16 cellular contexts compared by ENCODE assay signal in genomic region chr14:78253986-78254385, GRCh38.
DNase-seq lines count a peak whose midpoint lies in the region; ATAC-seq, FAIRE-seq and TF ChIP-seq lines count a peak whose summit lies in the region.
"Had no signal": no experiment of that assay in that cellular context is flagged by ENCODE, and none has a peak within 500 bp of the region (broad histone marks: within the 10 kb centered on the region; RNA-seq: fewer than 3 reads in every experiment).

No MANE protein-coding gene starts in this region.

- H3K27ac ChIP-seq in K562 (ENCODE audit: extremely low read depth, low read depth, low read length) (no peak overlapping the region), osteoblast (ENCODE audit: low read depth, low read length) (no peak overlapping the region), tibial artery (no peak overlapping the region)
- H3K27ac ChIP-seq: PC-9, testis had no signal

- no TSS peak for BruUV-seq in K562 (replicated peaks; lab: Mats Ljungman, UMichigan)

- no peak for TF ChIP-seq EP300 in K562 (IDR thresholded peaks at IDR 0.05; ENCODE audit: low read length)

- intact Hi-C loops in K562 (cut with micrococcal nuclease) (no loop called here), tibial artery (cut with DNase I; ENCODE audit: low total_unique reads) (no loop called here)

- 0% methylated on average over 3 of the region's 3 CpGs for WGBS in K562 (ENCODE audit: insufficient coverage, low coverage, missing lambda C conversion rate)

- H4K20me1 ChIP-seq in K562 (replicated peaks; ENCODE audit: control insufficient read depth, insufficient read depth, low read length): no peaks in the 10 kb centered on the region
- no peaks in the 10 kb centered on the region for H4K20me1 ChIP-seq in osteoblast (ENCODE audit: insufficient read depth, low read length)

- H3K4me1 ChIP-seq in K562 (replicated peaks in 1 of 2; ENCODE audit: control insufficient read depth in 2 of 2, insufficient read depth in 2 of 2, low read length in 2 of 2): no peaks in the 10 kb centered on the region
- peaks cover 4% of the 10 kb centered on the region for H3K4me1 ChIP-seq in osteoblast (ENCODE audit: insufficient read depth, low read length)
- H3K4me1 ChIP-seq in tibial artery: no peaks in the 10 kb centered on the region
- H3K4me1 ChIP-seq: testis had no signal

- TF ChIP-seq POLR2A in K562 (conservative IDR thresholded peaks at IDR 0.05): no peak

- no peaks in the 10 kb centered on the region for H3K9me1 ChIP-seq in K562 (ENCODE audit: control insufficient read depth, insufficient read depth, low read length)

- ATAC-seq in K562 (no peak), HG02623 (IDR thresholded peaks at IDR 0.05; ENCODE audit: unreplicated experiment) (no peak)

- no peak for FAIRE-seq in K562 (lab: Jason Lieb, UNC)
- FAIRE-seq: GM12892, TTC549 had no signal

- no peaks in the 10 kb centered on the region for H3K36me3 ChIP-seq in K562 (ENCODE audit: control insufficient read depth, insufficient read depth, low read length)
- H3K36me3 ChIP-seq in osteoblast (ENCODE audit: insufficient read depth, low read length): no peaks in the 10 kb centered on the region
- no peaks in the 10 kb centered on the region for H3K36me3 ChIP-seq in tibial artery

- CTCF ChIA-PET in K562 (lab: Yijun Ruan, JAX; ENCODE audit: low intra/inter-chr PET ratio): no interaction called here

- DNase-seq in Daoy (ENCODE audit: low read depth): peak; percentile 44
- peak; percentile 0 for DNase-seq in LHCN-M2 (ENCODE audit: low read depth)
- peak in 1 of 4 experiments; percentile 3 for DNase-seq in K562 (ENCODE audit: extremely low read depth in 1 of 4, low spot score in 3 of 4)
- DNase-seq in osteoblast (ENCODE audit: insufficient read length, low spot score, missing footprints): peak; percentile 49
- no peak for DNase-seq in tibial artery
- no peak for DNase-seq in NCI-H1048 (lab: John Stamatoyannopoulos, UW)
- DNase-seq in NCI-H774 (lab: John Stamatoyannopoulos, UW): no peak
- DNase-seq: activated CD8-positive, alpha-beta memory T cell treated with anti-CD3 and anti-CD28 coated beads, Interleukin-2, amount 50 U/mL, for 48 hours; DMS153; KBM-7; PC-9; retina; testis had no signal

- TF ChIP-seq CTCF in K562 (IDR thresholded peaks at IDR 0.05 in 2 of 3, conservative IDR thresholded peaks at IDR 0.05 in 1 of 3; ENCODE audit: insufficient read depth in 2 of 3, low read depth in 1 of 3, low read length in 3 of 3): no peak
- TF ChIP-seq CTCF in osteoblast (IDR thresholded peaks at IDR 0.05; ENCODE audit: extremely low read depth, low read depth, low read length): no peak
- TF ChIP-seq CTCF in tibial artery (IDR thresholded peaks at IDR 0.05): no peak

- no peak for TF ChIP-seq RAD21 in K562 (CRISPR knock-in tag; conservative IDR thresholded peaks at IDR 0.05 in 1 of 2, IDR thresholded peaks at IDR 0.05 in 1 of 2)

- H3K27me3 ChIP-seq in K562 (ENCODE audit: control insufficient read depth in 2 of 2, insufficient read depth in 2 of 2, low read length in 2 of 2): no peaks in the 10 kb centered on the region; a peak in 1 of 5 replicates
- no peaks in the 10 kb centered on the region for H3K27me3 ChIP-seq in osteoblast (ENCODE audit: insufficient read depth, low read length)
- H3K27me3 ChIP-seq in tibial artery: no peaks in the 10 kb centered on the region
- H3K27me3 ChIP-seq: testis had no signal

- H3K4me2 ChIP-seq in K562 (ENCODE audit: insufficient read depth, low read length) (no peak overlapping the region), osteoblast (ENCODE audit: insufficient read depth, low read length) (no peak overlapping the region)
- H3K4me2 ChIP-seq: PC-9 had no signal

- no peaks in the 10 kb centered on the region for H3K9me3 ChIP-seq in K562 (replicated peaks; ENCODE audit: control insufficient read depth, insufficient read depth, low read depth, low read length)
- no peaks in the 10 kb centered on the region for H3K9me3 ChIP-seq in osteoblast (ENCODE audit: low read depth, low read length)
- H3K9me3 ChIP-seq in tibial artery: no peaks in the 10 kb centered on the region
- H3K9me3 ChIP-seq: testis had no signal

- POLR2A ChIA-PET in K562 (lab: Yijun Ruan, JAX): no interaction called here

- H2AFZ ChIP-seq in K562 (ENCODE audit: low read depth, low read length) (no peak overlapping the region), osteoblast (ENCODE audit: low read length) (no peak overlapping the region)
- H2AFZ ChIP-seq: PC-9 had no signal

- H3K9ac ChIP-seq in K562 (ENCODE audit: insufficient read depth in 1 of 2, low read depth in 2 of 2, low read length in 2 of 2): no peak overlapping the region

- in situ Hi-C loops in K562 (cut with MboI): no loop called here

- H3K4me3 ChIP-seq in K562 (no peak overlapping the region), osteoblast (ENCODE audit: insufficient read depth, low read length) (no peak overlapping the region), tibial artery (no peak overlapping the region)
- H3K4me3 ChIP-seq: PC-9, testis had no signal

- H3K79me2 ChIP-seq in K562 (ENCODE audit: control insufficient read depth, insufficient read depth, low read length) (no peaks in the 10 kb centered on the region), osteoblast (ENCODE audit: insufficient read depth, low read length) (no peaks in the 10 kb centered on the region)

TF ChIP-seq in K562, 482 proteins besides CTCF, POLR2A, EP300 and RAD21:
- TF ChIP-seq, protein P1, sequence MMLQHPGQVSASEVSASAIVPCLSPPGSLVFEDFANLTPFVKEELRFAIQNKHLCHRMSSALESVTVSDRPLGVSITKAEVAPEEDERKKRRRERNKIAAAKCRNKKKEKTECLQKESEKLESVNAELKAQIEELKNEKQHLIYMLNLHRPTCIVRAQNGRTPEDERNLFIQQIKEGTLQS (IDR thresholded peaks at IDR 0.05): peak; percentile 8; the same call in 1 of the 2 replicates
- TF ChIP-seq, protein P1 (CRISPR knock-in tag; conservative IDR thresholded peaks at IDR 0.05): no peak
- TF ChIP-seq, protein P2, sequence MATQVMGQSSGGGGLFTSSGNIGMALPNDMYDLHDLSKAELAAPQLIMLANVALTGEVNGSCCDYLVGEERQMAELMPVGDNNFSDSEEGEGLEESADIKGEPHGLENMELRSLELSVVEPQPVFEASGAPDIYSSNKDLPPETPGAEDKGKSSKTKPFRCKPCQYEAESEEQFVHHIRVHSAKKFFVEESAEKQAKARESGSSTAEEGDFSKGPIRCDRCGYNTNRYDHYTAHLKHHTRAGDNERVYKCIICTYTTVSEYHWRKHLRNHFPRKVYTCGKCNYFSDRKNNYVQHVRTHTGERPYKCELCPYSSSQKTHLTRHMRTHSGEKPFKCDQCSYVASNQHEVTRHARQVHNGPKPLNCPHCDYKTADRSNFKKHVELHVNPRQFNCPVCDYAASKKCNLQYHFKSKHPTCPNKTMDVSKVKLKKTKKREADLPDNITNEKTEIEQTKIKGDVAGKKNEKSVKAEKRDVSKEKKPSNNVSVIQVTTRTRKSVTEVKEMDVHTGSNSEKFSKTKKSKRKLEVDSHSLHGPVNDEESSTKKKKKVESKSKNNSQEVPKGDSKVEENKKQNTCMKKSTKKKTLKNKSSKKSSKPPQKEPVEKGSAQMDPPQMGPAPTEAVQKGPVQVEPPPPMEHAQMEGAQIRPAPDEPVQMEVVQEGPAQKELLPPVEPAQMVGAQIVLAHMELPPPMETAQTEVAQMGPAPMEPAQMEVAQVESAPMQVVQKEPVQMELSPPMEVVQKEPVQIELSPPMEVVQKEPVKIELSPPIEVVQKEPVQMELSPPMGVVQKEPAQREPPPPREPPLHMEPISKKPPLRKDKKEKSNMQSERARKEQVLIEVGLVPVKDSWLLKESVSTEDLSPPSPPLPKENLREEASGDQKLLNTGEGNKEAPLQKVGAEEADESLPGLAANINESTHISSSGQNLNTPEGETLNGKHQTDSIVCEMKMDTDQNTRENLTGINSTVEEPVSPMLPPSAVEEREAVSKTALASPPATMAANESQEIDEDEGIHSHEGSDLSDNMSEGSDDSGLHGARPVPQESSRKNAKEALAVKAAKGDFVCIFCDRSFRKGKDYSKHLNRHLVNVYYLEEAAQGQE (CRISPR knock-in tag; IDR thresholded peaks at IDR 0.05; ENCODE audit: low read depth): no peak
- peak; percentile 69 for TF ChIP-seq FOSL1 (tag; conservative IDR thresholded peaks at IDR 0.05)

Comparison
In these comparisons a context has a peak if more than half of its experiments do, and no peak if none do; other contexts are left out.
1. DNase-seq: peak in Daoy (single experiment), LHCN-M2 (single experiment) and osteoblast (single experiment); none in tibial artery (0 of 2), NCI-H1048 (single experiment) and NCI-H774 (single experiment).